21 cellular contexts compared by ENCODE assay signal in genomic region chr5:22908129-22908528, GRCh38. TPM values are rescaled to one million over a fixed set of nuclear protein-coding genes. Genes with fewer than 3 reads are reported as not detected.
DNase-seq lines count a peak whose midpoint lies in the region; TF ChIP-seq lines count a peak whose summit lies in the region.
"Had no signal": no experiment of that assay in that cellular context is flagged by ENCODE, and none has a peak within 500 bp of the region (broad histone marks: within the 10 kb centered on the region; RNA-seq: fewer than 3 reads in every experiment).

No MANE protein-coding gene starts in this region.

- H3K36me3 ChIP-seq in breast epithelium (no peaks in the 10 kb centered on the region), adipocyte (ENCODE audit: control insufficient read depth, insufficient read depth, low read length, severe bottlenecking) (no peaks in the 10 kb centered on the region), thyroid gland (no peaks in the 10 kb centered on the region), sigmoid colon (no peaks in the 10 kb centered on the region)
- H3K36me3 ChIP-seq: lower lobe of right lung, stomach, upper lobe of right lung had no signal

- H3K27me3 ChIP-seq in breast epithelium (no peaks in the 10 kb centered on the region), adipocyte (replicated peaks; ENCODE audit: control insufficient read depth, insufficient read depth, low read length) (no peaks in the 10 kb centered on the region), thyroid gland (no peaks in the 10 kb centered on the region), sigmoid colon (no peaks in the 10 kb centered on the region)
- H3K27me3 ChIP-seq: stomach, upper lobe of right lung had no signal

- H3K4me1 ChIP-seq in breast epithelium (no peaks in the 10 kb centered on the region), adipocyte (ENCODE audit: control insufficient read depth, insufficient read depth, low read length) (peaks cover 24% of the 10 kb centered on the region), thyroid gland (no peaks in the 10 kb centered on the region), sigmoid colon (no peaks in the 10 kb centered on the region)
- H3K4me1 ChIP-seq: lower lobe of right lung, psoas muscle, stomach, upper lobe of right lung had no signal

- CTCF ChIA-PET in MCF 10A (lab: Yijun Ruan, JAX): interaction anchor here (0.6 to 1.6 kb wide), 7 partner anchors 15 to 301 kb away, joined by 3 to 5 read pairs (median 4); no protein-coding TSS in a partner anchor
- CTCF ChIA-PET in activated CD4-positive, alpha-beta memory T cell treated with anti-CD3 and anti-CD28 coated beads, Interleukin-2, amount 10 ng/mL, durations not matched to agents 7 days and 5 days (lab: Charles Lee): interaction anchor here (0.6 kb wide), 1 partner anchor 419 kb away, joined by 4 read pairs; no protein-coding TSS in a partner anchor

- H3K9me3 ChIP-seq in breast epithelium (no peaks in the 10 kb centered on the region), adipocyte (ENCODE audit: control insufficient read depth, low read length) (no peaks in the 10 kb centered on the region), thyroid gland (no peaks in the 10 kb centered on the region), sigmoid colon (no peaks in the 10 kb centered on the region)
- H3K9me3 ChIP-seq: lower lobe of right lung, psoas muscle, upper lobe of right lung had no signal

- H3K4me1 Mint-ChIP-seq in MCF 10A (ENCODE audit: insufficient read depth, unreplicated experiment): peaks cover 12% of the 10 kb centered on the region
- no peaks in the 10 kb centered on the region for H3K4me1 Mint-ChIP-seq in activated CD4-positive, alpha-beta memory T cell treated with anti-CD3 and anti-CD28 coated beads, Interleukin-2, amount 10 ng/mL, durations not matched to agents 7 days and 5 days
- H3K4me1 Mint-ChIP-seq: activated naive CD4-positive, alpha-beta T cell treated with anti-CD3 and anti-CD28 coated beads, Interleukin-2, amount 50 U/mL, for 24 hours had no signal

- peak overlapping the region; percentile 85 for H3K27ac Mint-ChIP-seq in MCF 10A (ENCODE audit: low read depth, unreplicated experiment)
- no peak overlapping the region for H3K27ac Mint-ChIP-seq in activated CD4-positive, alpha-beta memory T cell treated with anti-CD3 and anti-CD28 coated beads, Interleukin-2, amount 10 ng/mL, durations not matched to agents 7 days and 5 days
- H3K27ac Mint-ChIP-seq: activated naive CD4-positive, alpha-beta T cell treated with anti-CD3 and anti-CD28 coated beads, Interleukin-2, amount 50 U/mL, for 24 hours; activated T-cell treated with anti-CD3 and anti-CD28 coated beads, Interleukin-2, amount 50 U/mL, for 72 hours had no signal

- POLR2A ChIA-PET in MCF 10A (lab: Yijun Ruan, JAX): interaction anchor here (0.7 to 4.2 kb wide), 13 partner anchors 11 to 542 kb away, joined by 3 to 27 read pairs (median 4); no protein-coding TSS in a partner anchor
- POLR2A ChIA-PET in activated CD4-positive, alpha-beta memory T cell treated with anti-CD3 and anti-CD28 coated beads, Interleukin-2, amount 10 ng/mL, durations not matched to agents 7 days and 5 days (lab: Charles Lee): no interaction called here

- no peaks in the 10 kb centered on the region for H3K9me3 Mint-ChIP-seq in MCF 10A (ENCODE audit: unreplicated experiment)
- peaks cover 11% of the 10 kb centered on the region for H3K9me3 Mint-ChIP-seq in activated CD4-positive, alpha-beta memory T cell treated with anti-CD3 and anti-CD28 coated beads, Interleukin-2, amount 10 ng/mL, durations not matched to agents 7 days and 5 days

- intact Hi-C loops in MCF 10A (cut with micrococcal nuclease) (no loop called here), breast epithelium (cut with DNase I; ENCODE audit: low total_unique reads) (no loop called here), thyroid gland (cut with DNase I) (no loop called here), sigmoid colon (cut with DNase I) (no loop called here)

- TF ChIP-seq POLR2A in breast epithelium (IDR thresholded peaks at IDR 0.05) (no peak), thyroid gland (IDR thresholded peaks at IDR 0.05) (no peak), sigmoid colon (IDR thresholded peaks at IDR 0.05) (no peak)

- TF ChIP-seq EP300 in sigmoid colon (IDR thresholded peaks at IDR 0.05): no peak

- no peaks in the 10 kb centered on the region for H3K36me3 Mint-ChIP-seq in MCF 10A (ENCODE audit: insufficient read depth, unreplicated experiment)
- H3K36me3 Mint-ChIP-seq in activated CD4-positive, alpha-beta memory T cell treated with anti-CD3 and anti-CD28 coated beads, Interleukin-2, amount 10 ng/mL, durations not matched to agents 7 days and 5 days (ENCODE audit: low read depth): no peaks in the 10 kb centered on the region
- H3K36me3 Mint-ChIP-seq: activated naive CD4-positive, alpha-beta T cell treated with anti-CD3 and anti-CD28 coated beads, Interleukin-2, amount 50 U/mL, for 24 hours had no signal

- H3K27ac ChIP-seq in breast epithelium: peak overlapping the region in 1 of 2 donors; percentile 8
- H3K27ac ChIP-seq in thyroid gland: no peak overlapping the region
- no peak overlapping the region for H3K27ac ChIP-seq in sigmoid colon
- H3K27ac ChIP-seq: lower lobe of right lung, PC-9, psoas muscle, stomach, upper lobe of right lung had no signal

- no peaks in the 10 kb centered on the region for H3K27me3 Mint-ChIP-seq in MCF 10A (ENCODE audit: insufficient read depth, unreplicated experiment)
- no peaks in the 10 kb centered on the region for H3K27me3 Mint-ChIP-seq in activated CD4-positive, alpha-beta memory T cell treated with anti-CD3 and anti-CD28 coated beads, Interleukin-2, amount 10 ng/mL, durations not matched to agents 7 days and 5 days
- H3K27me3 Mint-ChIP-seq: activated naive CD4-positive, alpha-beta T cell treated with anti-CD3 and anti-CD28 coated beads, Interleukin-2, amount 50 U/mL, for 24 hours had no signal

- TF ChIP-seq CTCF in MCF 10A (IDR thresholded peaks at IDR 0.05; ENCODE audit: unreplicated experiment): no peak
- no peak for TF ChIP-seq CTCF in breast epithelium (IDR thresholded peaks at IDR 0.05)
- no peak for TF ChIP-seq CTCF in fibroblast of villous mesenchyme (IDR thresholded peaks at IDR 0.05; ENCODE audit: insufficient read depth, low read depth, low read length)
- no peak for TF ChIP-seq CTCF in thyroid gland (IDR thresholded peaks at IDR 0.05)
- no peak for TF ChIP-seq CTCF in sigmoid colon (IDR thresholded peaks at IDR 0.05)

- WGBS in thyroid gland, 2 donors: 77 to 92% methylated on average over 1 of the region's 1 CpG
- 91 to 94% methylated on average over 1 of the region's 1 CpG for WGBS in sigmoid colon, 2 donors

- peak overlapping the region; percentile 7 for H3K4me3 Mint-ChIP-seq in MCF 10A (ENCODE audit: unreplicated experiment)
- no peak overlapping the region for H3K4me3 Mint-ChIP-seq in activated CD4-positive, alpha-beta memory T cell treated with anti-CD3 and anti-CD28 coated beads, Interleukin-2, amount 10 ng/mL, durations not matched to agents 7 days and 5 days
- H3K4me3 Mint-ChIP-seq: activated naive CD4-positive, alpha-beta T cell treated with anti-CD3 and anti-CD28 coated beads, Interleukin-2, amount 50 U/mL, for 24 hours; activated T-cell treated with anti-CD3 and anti-CD28 coated beads, Interleukin-2, amount 50 U/mL, for 72 hours had no signal

- H3K4me3 ChIP-seq in breast epithelium (no peak overlapping the region), adipocyte (ENCODE audit: low read length) (no peak overlapping the region), fibroblast of villous mesenchyme (ENCODE audit: low read depth, low read length) (no peak overlapping the region), thyroid gland (replicated peaks in 1 of 3) (no peak overlapping the region), sigmoid colon (no peak overlapping the region)
- H3K4me3 ChIP-seq: lower lobe of right lung, PC-9, psoas muscle, stomach, upper lobe of right lung had no signal

- no TSS peak for BruUV-seq in MCF 10A (replicated peaks; lab: Mats Ljungman, UMichigan)

- peak overlapping the region; percentile 54 for H3K9ac ChIP-seq in adipocyte (ENCODE audit: low read length)

- DNase-seq in MCF 10A (ENCODE audit: unreplicated experiment): peak; percentile 88
- no peak for DNase-seq in breast epithelium (ENCODE audit: low spot score in 2 of 2)
- no peak for DNase-seq in adipocyte (ENCODE audit: low read depth)
- DNase-seq in fibroblast of villous mesenchyme (ENCODE audit: low read depth): peak; percentile 37
- no peak for DNase-seq in activated CD4-positive, alpha-beta memory T cell treated with anti-CD3 and anti-CD28 coated beads, Interleukin-2, amount 10 ng/mL, durations not matched to agents 7 days and 5 days
- DNase-seq in thyroid gland: no peak
- DNase-seq in sigmoid colon: no peak
- no peak for DNase-seq in NOMO-1 treated with DMSO at 0.1 percent for 48 hours (lab: John Stamatoyannopoulos, UW; ENCODE audit: unreplicated experiment)
- DNase-seq: activated T-cell treated with anti-CD3 and anti-CD28 coated beads, Interleukin-2, amount 50 U/mL, for 72 hours; C1 segment of cervical spinal cord; Calu3; foreskin melanocyte; kidney; lower lobe of right lung; NCI-H82; PC-9; psoas muscle; stomach; upper lobe of right lung had no signal

RNA-seq across cellular contexts. Expression of gene CDH12, which starts 55.0 kb away (rescaled TPM):
- not detected in 2 replicates for total RNA-seq in MCF 10A (2022)
- 1 to 10 TPM in 2 of 3 donors, under 1 TPM in 1; 0.33 to 2.6 (median 1.1) TPM for total RNA-seq in breast epithelium
- total RNA-seq in fibroblast of villous mesenchyme: not detected in 2 replicates
- total RNA-seq in activated CD4-positive, alpha-beta memory T cell treated with anti-CD3 and anti-CD28 coated beads, Interleukin-2, amount 10 ng/mL, durations not matched to agents 7 days and 5 days: not detected
- total RNA-seq in thyroid gland: not detected
- not detected for total RNA-seq in sigmoid colon
- under 1 TPM in 1 of 3 donors, not detected in 2; 0.04 TPM for polyA plus RNA-seq in sigmoid colon
- total RNA-seq: activated CD8-positive, alpha-beta memory T cell treated with anti-CD3 and anti-CD28 coated beads for 36 hours; activated T-cell treated with anti-CD3 and anti-CD28 coated beads, Interleukin-2, amount 50 U/mL, for 72 hours; kidney; PC-9; psoas muscle; upper lobe of right lung had no signal
- polyA plus RNA-seq: psoas muscle had no signal

Comparison
In these comparisons a context has a peak if more than half of its experiments do, and no peak if none do; other contexts are left out.
1. DNase-seq: peak in MCF 10A (single experiment) and fibroblast of villous mesenchyme (single experiment); none in breast epithelium (0 of 2), adipocyte (single experiment), activated CD4-positive, alpha-beta memory T cell treated with anti-CD3 and anti-CD28 coated beads, Interleukin-2, amount 10 ng/mL, durations not matched to agents 7 days and 5 days (single experiment), thyroid gland (0 of 2), sigmoid colon (single experiment) and NOMO-1 treated with DMSO at 0.1 percent for 48 hours (single experiment).